Comparison of ENCODE assay signal across 1 cellular context in the genomic region with DNA sequence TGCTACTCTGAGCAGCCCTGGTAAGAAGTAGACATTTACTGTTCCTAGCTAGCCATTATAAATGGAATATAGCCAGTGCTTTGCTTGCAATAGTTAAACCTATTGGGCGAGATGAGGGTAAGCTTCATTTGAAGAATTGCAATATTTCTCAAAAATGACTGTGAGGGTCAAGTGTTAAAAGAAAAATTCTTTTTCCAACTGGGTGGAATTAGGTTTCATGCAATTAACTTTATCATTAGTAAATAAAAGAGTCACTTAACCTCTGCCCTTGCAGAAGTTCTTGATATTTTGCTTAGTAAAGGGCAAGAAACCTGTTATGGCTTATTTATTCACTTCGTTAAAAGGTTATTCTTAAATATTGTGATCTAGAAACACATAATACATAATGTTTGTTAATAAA.
TF ChIP-seq lines count a peak whose summit lies in the region.

No MANE protein-coding gene starts in this region.

TF ChIP-seq in endothelial cell of umbilical vein, 7 proteins besides CTCF, POLR2A, EP300 and RAD21 (continued from another document):
- TF ChIP-seq GATA2 (IDR thresholded peaks at IDR 0.05; ENCODE audit: insufficient read depth, insufficient read length, low read depth, low read length) = no peak
